Comparison of ENCODE assay signal across 12 cellular contexts in genomic region chr16:89375021-89375420, GRCh38.
DNase-seq lines count a peak whose midpoint lies in the region; ATAC-seq and TF ChIP-seq lines count a peak whose summit lies in the region.
"Had no signal": no experiment of that assay in that cellular context is flagged by ENCODE, and none has a peak within 500 bp of the region (broad histone marks: within the 10 kb centered on the region; RNA-seq: fewer than 3 reads in every experiment).

No MANE protein-coding gene starts in this region.

- no peaks in the 10 kb centered on the region for H3K27me3 Mint-ChIP-seq in WTC11 (ENCODE audit: low read depth)

- peaks cover 75% of the 10 kb centered on the region for H3K4me1 Mint-ChIP-seq in WTC11

- H3K36me3 ChIP-seq in rectal smooth muscle tissue (ENCODE audit: control insufficient read depth, insufficient read depth, low read length), result peaks cover 2% of the 10 kb centered on the region
- H3K36me3 ChIP-seq: MG63 had no signal

- POLR2A ChIA-PET in WTC11 (lab: Charles Lee), result interaction anchor here (1.2 kb wide), 1 partner anchor 10 kb away, joined by 3 read pairs; no protein-coding TSS in a partner anchor

- H3K4me3 ChIP-seq in rectal smooth muscle tissue (ENCODE audit: low read length), result no peak overlapping the region
- H3K4me3 ChIP-seq: MG63 had no signal

- no peaks in the 10 kb centered on the region for H3K36me3 Mint-ChIP-seq in WTC11

- DNase-seq in NCI-H1694 treated with DMSO at 0.1 percent for 48 hours (lab: John Stamatoyannopoulos, UW), result peak; percentile 22
- no peak for DNase-seq in NCI-H1694 (lab: John Stamatoyannopoulos, UW)
- DNase-seq in WTC11 (ENCODE audit: low spot score), result no peak
- no peak for DNase-seq in KG1 (lab: John Stamatoyannopoulos, UW)
- DNase-seq in NCI-H1930 (lab: John Stamatoyannopoulos, UW), result no peak
- DNase-seq: activated T-cell treated with anti-CD3 and anti-CD28 coated beads, Interleukin-2, amount 50 U/mL, for 4 hours; MG63; SW 1271 had no signal

- no peak overlapping the region for H3K9ac ChIP-seq in rectal smooth muscle tissue (ENCODE audit: low read length)
- H3K9ac ChIP-seq: parathyroid adenoma had no signal

- no peaks in the 10 kb centered on the region for H3K27me3 ChIP-seq in rectal smooth muscle tissue (ENCODE audit: control insufficient read depth, insufficient read depth, low read length)
- H3K27me3 ChIP-seq: MG63 had no signal

- peaks cover 8% of the 10 kb centered on the region for H3K4me1 ChIP-seq in rectal smooth muscle tissue (ENCODE audit: control insufficient read depth, insufficient read depth, low read length)

- CTCF ChIA-PET in WTC11 (lab: Charles Lee), result interaction anchor here (0.6 to 2.0 kb wide), 13 partner anchors 9 to 133 kb away, joined by 3 to 12 read pairs (median 5); partner anchors contain the start of gene SPG7

- ATAC-seq in HG03342 (IDR thresholded peaks at IDR 0.05; ENCODE audit: unreplicated experiment) (peak; percentile 48), WTC11 (no peak), HG03442 (IDR thresholded peaks at IDR 0.05; ENCODE audit: unreplicated experiment) (no peak)
- ATAC-seq: activated T-cell treated with anti-CD3 and anti-CD28 coated beads, Interleukin-2, amount 50 U/mL, for 4 hours had no signal

- no peak for TF ChIP-seq CTCF in WTC11 (IDR thresholded peaks at IDR 0.05)

- H3K27ac ChIP-seq in rectal smooth muscle tissue (ENCODE audit: low read depth, low read length), result peak overlapping the region; percentile 34
- H3K27ac ChIP-seq: parathyroid adenoma had no signal

- H3K27ac Mint-ChIP-seq in WTC11, result peak overlapping the region; percentile 87

- H3K9me3 Mint-ChIP-seq in WTC11, result no peaks in the 10 kb centered on the region

- no peak overlapping the region for H3K4me3 Mint-ChIP-seq in WTC11
- H3K4me3 Mint-ChIP-seq: activated T-cell treated with anti-CD3 and anti-CD28 coated beads, Interleukin-2, amount 50 U/mL, for 4 hours had no signal

TF ChIP-seq in WTC11, 78 proteins besides CTCF, POLR2A, EP300 and RAD21 (continues in another document):
- TF ChIP-seq AFF4 (CRISPR knock-in tag; IDR thresholded peaks at IDR 0.05; ENCODE audit: borderline replicate concordance), result no peak
- no peak for TF ChIP-seq CBFB (CRISPR knock-in tag; IDR thresholded peaks at IDR 0.05; ENCODE audit: low read depth)
- no peak for TF ChIP-seq ZNF532 (CRISPR knock-in tag; IDR thresholded peaks at IDR 0.05; ENCODE audit: borderline replicate concordance)
- TF ChIP-seq ZNF512 (CRISPR knock-in tag; IDR thresholded peaks at IDR 0.05; ENCODE audit: borderline replicate concordance), result no peak
- TF ChIP-seq CDX4 (CRISPR knock-in tag; IDR thresholded peaks at IDR 0.05; ENCODE audit: borderline replicate concordance), result no peak
- TF ChIP-seq ZNF317 (CRISPR knock-in tag; IDR thresholded peaks at IDR 0.05; ENCODE audit: borderline replicate concordance, low read depth), result no peak
- no peak for TF ChIP-seq PREB (CRISPR knock-in tag; IDR thresholded peaks at IDR 0.05; ENCODE audit: borderline replicate concordance)
- TF ChIP-seq ZNF423 (CRISPR knock-in tag; IDR thresholded peaks at IDR 0.05), result no peak
- no peak for TF ChIP-seq E2F1 (CRISPR knock-in tag; IDR thresholded peaks at IDR 0.05)
- TF ChIP-seq ATF1 (CRISPR knock-in tag; IDR thresholded peaks at IDR 0.05), result no peak
